3 cellular contexts compared by ENCODE assay signal in the genomic region with DNA sequence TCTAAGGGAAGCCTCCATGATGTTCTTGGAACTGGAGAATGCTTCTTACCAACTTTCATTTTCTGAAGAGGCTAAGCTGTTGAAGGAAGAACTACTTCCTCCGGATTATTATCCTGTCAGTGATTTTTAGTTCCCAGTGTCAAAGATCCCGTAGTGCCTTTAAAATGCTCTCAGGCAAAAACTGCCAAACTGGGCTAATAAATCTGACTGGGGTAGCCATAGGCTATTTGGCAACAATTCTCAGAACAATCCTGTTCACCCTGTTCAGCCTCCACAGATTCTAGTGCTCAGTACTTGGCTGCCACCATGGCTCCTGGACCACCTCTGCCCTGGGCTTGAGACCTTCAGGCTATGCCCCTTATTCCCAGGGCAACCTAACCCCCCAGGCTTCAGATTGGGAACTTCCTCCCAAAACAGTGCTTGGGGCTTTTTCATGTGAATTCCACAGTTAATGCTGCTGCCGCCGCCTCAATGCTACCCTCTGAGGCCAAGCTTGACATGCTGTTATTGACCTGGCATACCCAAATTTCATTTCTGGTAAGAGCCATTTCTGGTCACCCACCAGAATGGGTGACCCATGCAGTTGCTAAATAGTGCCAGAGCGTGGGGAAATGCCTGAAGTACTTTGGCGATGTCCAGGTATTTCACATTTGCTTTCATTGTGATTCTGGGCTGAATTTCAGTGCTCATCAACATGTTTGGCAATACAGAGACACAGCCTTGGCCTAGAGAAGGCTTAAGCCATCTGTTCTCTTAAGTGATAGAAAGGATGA.
TF ChIP-seq lines count a peak whose summit lies in the region.

No MANE protein-coding gene starts in this region.

TF ChIP-seq in GM23338, 12 proteins besides CTCF, POLR2A, EP300 and RAD21 (continues in another document):
- TF ChIP-seq POLR2AphosphoS5 (IDR thresholded peaks at IDR 0.05; ENCODE audit: low read depth), result no peak
- no peak for TF ChIP-seq CREB1 (CRISPR knock-in tag; IDR thresholded peaks at IDR 0.05; ENCODE audit: low read depth)
- TF ChIP-seq NANOG (IDR thresholded peaks at IDR 0.05; ENCODE audit: borderline replicate concordance), result no peak
- TF ChIP-seq EZH2 (IDR thresholded peaks at IDR 0.05; ENCODE audit: low read depth, unreplicated experiment), result no peak
- no peak for TF ChIP-seq JUNB (IDR thresholded peaks at IDR 0.05; ENCODE audit: unreplicated experiment)
- TF ChIP-seq, protein P1, sequence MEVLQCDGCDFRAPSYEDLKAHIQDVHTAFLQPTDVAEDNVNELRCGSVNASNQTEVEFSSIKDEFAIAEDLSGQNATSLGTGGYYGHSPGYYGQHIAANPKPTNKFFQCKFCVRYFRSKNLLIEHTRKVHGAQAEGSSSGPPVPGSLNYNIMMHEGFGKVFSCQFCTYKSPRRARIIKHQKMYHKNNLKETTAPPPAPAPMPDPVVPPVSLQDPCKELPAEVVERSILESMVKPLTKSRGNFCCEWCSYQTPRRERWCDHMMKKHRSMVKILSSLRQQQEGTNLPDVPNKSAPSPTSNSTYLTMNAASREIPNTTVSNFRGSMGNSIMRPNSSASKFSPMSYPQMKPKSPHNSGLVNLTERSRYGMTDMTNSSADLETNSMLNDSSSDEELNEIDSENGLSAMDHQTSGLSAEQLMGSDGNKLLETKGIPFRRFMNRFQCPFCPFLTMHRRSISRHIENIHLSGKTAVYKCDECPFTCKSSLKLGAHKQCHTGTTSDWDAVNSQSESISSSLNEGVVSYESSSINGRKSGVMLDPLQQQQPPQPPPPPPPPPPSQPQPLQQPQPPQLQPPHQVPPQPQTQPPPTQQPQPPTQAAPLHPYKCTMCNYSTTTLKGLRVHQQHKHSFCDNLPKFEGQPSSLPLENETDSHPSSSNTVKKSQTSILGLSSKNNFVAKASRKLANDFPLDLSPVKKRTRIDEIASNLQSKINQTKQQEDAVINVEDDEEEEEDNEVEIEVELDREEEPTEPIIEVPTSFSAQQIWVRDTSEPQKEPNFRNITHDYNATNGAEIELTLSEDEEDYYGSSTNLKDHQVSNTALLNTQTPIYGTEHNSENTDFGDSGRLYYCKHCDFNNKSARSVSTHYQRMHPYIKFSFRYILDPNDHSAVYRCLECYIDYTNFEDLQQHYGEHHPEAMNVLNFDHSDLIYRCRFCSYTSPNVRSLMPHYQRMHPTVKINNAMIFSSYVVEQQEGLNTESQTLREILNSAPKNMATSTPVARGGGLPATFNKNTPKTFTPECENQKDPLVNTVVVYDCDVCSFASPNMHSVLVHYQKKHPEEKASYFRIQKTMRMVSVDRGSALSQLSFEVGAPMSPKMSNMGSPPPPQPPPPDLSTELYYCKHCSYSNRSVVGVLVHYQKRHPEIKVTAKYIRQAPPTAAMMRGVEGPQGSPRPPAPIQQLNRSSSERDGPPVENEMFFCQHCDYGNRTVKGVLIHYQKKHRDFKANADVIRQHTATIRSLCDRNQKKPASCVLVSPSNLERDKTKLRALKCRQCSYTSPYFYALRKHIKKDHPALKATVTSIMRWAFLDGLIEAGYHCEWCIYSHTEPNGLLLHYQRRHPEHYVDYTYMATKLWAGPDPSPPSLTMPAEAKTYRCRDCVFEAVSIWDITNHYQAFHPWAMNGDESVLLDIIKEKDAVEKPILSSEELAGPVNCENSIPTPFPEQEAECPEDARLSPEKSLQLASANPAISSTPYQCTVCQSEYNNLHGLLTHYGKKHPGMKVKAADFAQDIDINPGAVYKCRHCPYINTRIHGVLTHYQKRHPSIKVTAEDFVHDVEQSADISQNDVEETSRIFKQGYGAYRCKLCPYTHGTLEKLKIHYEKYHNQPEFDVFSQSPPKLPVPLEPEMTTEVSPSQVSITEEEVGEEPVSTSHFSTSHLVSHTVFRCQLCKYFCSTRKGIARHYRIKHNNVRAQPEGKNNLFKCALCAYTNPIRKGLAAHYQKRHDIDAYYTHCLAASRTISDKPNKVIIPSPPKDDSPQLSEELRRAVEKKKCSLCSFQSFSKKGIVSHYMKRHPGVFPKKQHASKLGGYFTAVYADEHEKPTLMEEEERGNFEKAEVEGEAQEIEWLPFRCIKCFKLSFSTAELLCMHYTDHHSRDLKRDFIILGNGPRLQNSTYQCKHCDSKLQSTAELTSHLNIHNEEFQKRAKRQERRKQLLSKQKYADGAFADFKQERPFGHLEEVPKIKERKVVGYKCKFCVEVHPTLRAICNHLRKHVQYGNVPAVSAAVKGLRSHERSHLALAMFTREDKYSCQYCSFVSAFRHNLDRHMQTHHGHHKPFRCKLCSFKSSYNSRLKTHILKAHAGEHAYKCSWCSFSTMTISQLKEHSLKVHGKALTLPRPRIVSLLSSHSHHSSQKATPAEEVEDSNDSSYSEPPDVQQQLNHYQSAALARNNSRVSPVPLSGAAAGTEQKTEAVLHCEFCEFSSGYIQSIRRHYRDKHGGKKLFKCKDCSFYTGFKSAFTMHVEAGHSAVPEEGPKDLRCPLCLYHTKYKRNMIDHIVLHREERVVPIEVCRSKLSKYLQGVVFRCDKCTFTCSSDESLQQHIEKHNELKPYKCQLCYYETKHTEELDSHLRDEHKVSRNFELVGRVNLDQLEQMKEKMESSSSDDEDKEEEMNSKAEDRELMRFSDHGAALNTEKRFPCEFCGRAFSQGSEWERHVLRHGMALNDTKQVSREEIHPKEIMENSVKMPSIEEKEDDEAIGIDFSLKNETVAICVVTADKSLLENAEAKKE (CRISPR knock-in tag; IDR thresholded peaks at IDR 0.05), result no peak
- no peak for TF ChIP-seq ZNF331 (CRISPR knock-in tag; IDR thresholded peaks at IDR 0.05; ENCODE audit: low read depth)

TF ChIP-seq in GM12878, 131 proteins besides CTCF, POLR2A, EP300 and RAD21:
- 0 out of 2 replicates have a peak, but pooled peaks have one; percentile 6 for TF ChIP-seq FOXK2 (IDR thresholded peaks at IDR 0.05)
- TF ChIP-seq SREBF2 (IDR thresholded peaks at IDR 0.05; ENCODE audit: low read length), result no peak
- TF ChIP-seq MTA2 (IDR thresholded peaks at IDR 0.05; ENCODE audit: low read depth), result no peak
- TF ChIP-seq NFIC (IDR thresholded peaks at IDR 0.05; ENCODE audit: low read depth, low read length), result no peak
- TF ChIP-seq ETV6 (conservative IDR thresholded peaks at IDR 0.05 in 1 of 2, IDR thresholded peaks at IDR 0.05 in 1 of 2; ENCODE audit: borderline replicate concordance in 1 of 2, low read depth in 1 of 2), result no peak
- no peak for TF ChIP-seq CBX3 (IDR thresholded peaks at IDR 0.05; ENCODE audit: borderline replicate concordance, low read depth)
- TF ChIP-seq HCFC1 (IDR thresholded peaks at IDR 0.05; ENCODE audit: low read length), result no peak

TF ChIP-seq in liver, 16 proteins besides CTCF, POLR2A, EP300 and RAD21 (continued from another document):
- TF ChIP-seq RXRA (IDR thresholded peaks at IDR 0.05), result peak; percentile 23 to 39
- no peak for TF ChIP-seq FOXA1 (IDR thresholded peaks at IDR 0.05)
- peak; percentile 59 for TF ChIP-seq SP1 (IDR thresholded peaks at IDR 0.05)
- TF ChIP-seq HNF4A (conservative IDR thresholded peaks at IDR 0.05), result peak; percentile 27 to 46
